ENCODE assay signal across 14 cellular contexts in the genomic region with DNA sequence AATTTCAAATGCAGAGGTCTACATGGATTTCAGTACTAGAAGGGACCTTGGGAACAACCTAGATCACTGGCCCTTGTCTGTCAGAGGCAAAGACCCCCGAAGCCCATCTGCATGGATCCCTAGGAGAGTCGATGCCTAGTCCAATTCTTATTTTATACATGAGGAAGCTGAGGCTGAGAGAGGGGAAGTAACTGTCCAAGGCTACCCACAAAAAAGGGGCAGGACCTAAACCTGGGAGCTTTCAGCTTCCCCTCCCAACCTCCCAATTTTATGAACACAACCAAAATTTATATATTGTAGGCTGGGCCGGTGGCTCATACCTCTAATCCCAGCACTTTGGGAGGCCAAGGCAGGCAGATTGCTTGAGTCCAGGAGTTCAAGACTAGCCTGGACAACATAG.
A peak's percentile ranks its signal among the peaks of the same experiment; 100 is the strongest.
DNase-seq lines count a peak whose midpoint lies in the region; ATAC-seq lines count a peak whose summit lies in the region.
"Had no signal": no experiment of that assay in that cellular context is flagged by ENCODE, and none has a peak within 500 bp of the region (broad histone marks: within the 10 kb centered on the region; RNA-seq: fewer than 3 reads in every experiment).

No MANE protein-coding gene starts in this region.

- H3K4me1 Mint-ChIP-seq in activated CD4-positive, alpha-beta T cell treated with anti-CD3 and anti-CD28 coated beads for 36 hours: peaks cover 72% of the 10 kb centered on the region
- peaks cover 74% of the 10 kb centered on the region for H3K4me1 Mint-ChIP-seq in activated CD4-positive, alpha-beta memory T cell treated with anti-CD3 and anti-CD28 coated beads for 36 hours (ENCODE audit: low read depth)
- peaks cover 47 to 84% (median 80%) of the 10 kb centered on the region in 4 donors for H3K4me1 Mint-ChIP-seq in naive thymus-derived CD8-positive, alpha-beta T cell
- H3K4me1 Mint-ChIP-seq in stimulated activated naive B cell treated with anti-CD40 and anti-IgM and Interleukin-4, amounts not matched to agents 10 μg/mL and 1 μg/mL and 100 μg/mL, for 72 hours: peaks cover 40 to 55% of the 10 kb centered on the region in 2 donors

- H3K27me3 Mint-ChIP-seq in activated CD4-positive, alpha-beta T cell treated with anti-CD3 and anti-CD28 coated beads for 36 hours: no peaks in the 10 kb centered on the region
- no peaks in the 10 kb centered on the region for H3K27me3 Mint-ChIP-seq in activated CD4-positive, alpha-beta memory T cell treated with anti-CD3 and anti-CD28 coated beads for 36 hours
- H3K27me3 Mint-ChIP-seq in naive thymus-derived CD8-positive, alpha-beta T cell: no peaks in the 10 kb centered on the region
- H3K27me3 Mint-ChIP-seq in stimulated activated naive B cell treated with anti-CD40 and anti-IgM and Interleukin-4, amounts not matched to agents 10 μg/mL and 1 μg/mL and 100 μg/mL, for 72 hours: no peaks in the 10 kb centered on the region

- intact Hi-C loops in activated CD4-positive, alpha-beta T cell treated with anti-CD3 and anti-CD28 coated beads for 36 hours (cut with DNase I, micrococcal nuclease): no loop called here
- intact Hi-C loops in activated CD4-positive, alpha-beta memory T cell treated with anti-CD3 and anti-CD28 coated beads for 36 hours (cut with micrococcal nuclease): no loop called here

- POLR2A ChIA-PET in activated CD4-positive, alpha-beta T cell treated with anti-CD3 and anti-CD28 coated beads for 36 hours (lab: Charles Lee): no interaction called here
- POLR2A ChIA-PET in activated CD4-positive, alpha-beta memory T cell treated with anti-CD3 and anti-CD28 coated beads for 36 hours (lab: Charles Lee): interaction anchor here (0.9 to 2.3 kb wide), 4 partner anchors 10 to 24 kb away, joined by 3 to 13 read pairs (median 7); no protein-coding TSS in a partner anchor
- POLR2A ChIA-PET in naive thymus-derived CD8-positive, alpha-beta T cell (lab: Charles Lee): interaction anchor here (0.6 to 9.7 kb wide), 7 partner anchors 10 to 74 kb away, joined by 3 to 112 read pairs (median 3); a partner anchor contains a TSS

- CTCF ChIA-PET in activated CD4-positive, alpha-beta T cell treated with anti-CD3 and anti-CD28 coated beads for 36 hours (lab: Charles Lee): interaction anchor here (0.6 to 1.7 kb wide), 11 partner anchors 9 to 695 kb away, joined by 3 to 8 read pairs (median 4); no protein-coding TSS in a partner anchor
- CTCF ChIA-PET in activated CD4-positive, alpha-beta memory T cell treated with anti-CD3 and anti-CD28 coated beads for 36 hours (lab: Charles Lee): interaction anchor here (1.1 to 2.3 kb wide), 5 partner anchors 12 to 169 kb away, joined by 3 to 11 read pairs (median 7); no protein-coding TSS in a partner anchor

- no peaks in the 10 kb centered on the region for H3K9me3 Mint-ChIP-seq in activated CD4-positive, alpha-beta T cell treated with anti-CD3 and anti-CD28 coated beads for 36 hours (ENCODE audit: low read depth)
- H3K9me3 Mint-ChIP-seq in activated CD4-positive, alpha-beta memory T cell treated with anti-CD3 and anti-CD28 coated beads for 36 hours: no peaks in the 10 kb centered on the region
- H3K9me3 Mint-ChIP-seq in naive thymus-derived CD8-positive, alpha-beta T cell: no peaks in the 10 kb centered on the region
- H3K9me3 Mint-ChIP-seq in stimulated activated naive B cell treated with anti-CD40 and anti-IgM and Interleukin-4, amounts not matched to agents 10 μg/mL and 1 μg/mL and 100 μg/mL, for 72 hours: peaks cover 0 to 1% of the 10 kb centered on the region in 2 donors
- H3K9me3 Mint-ChIP-seq: H9 had no signal

- peaks cover 2% of the 10 kb centered on the region for H3K36me3 Mint-ChIP-seq in activated CD4-positive, alpha-beta T cell treated with anti-CD3 and anti-CD28 coated beads for 36 hours (ENCODE audit: low read depth)
- peaks cover 3% of the 10 kb centered on the region for H3K36me3 Mint-ChIP-seq in activated CD4-positive, alpha-beta memory T cell treated with anti-CD3 and anti-CD28 coated beads for 36 hours
- H3K36me3 Mint-ChIP-seq in naive thymus-derived CD8-positive, alpha-beta T cell: peaks cover 0 to 1% (median 0%) of the 10 kb centered on the region in 3 donors
- H3K36me3 Mint-ChIP-seq in stimulated activated naive B cell treated with anti-CD40 and anti-IgM and Interleukin-4, amounts not matched to agents 10 μg/mL and 1 μg/mL and 100 μg/mL, for 72 hours: peaks cover 3% of the 10 kb centered on the region in 2 donors

- DNase-seq in activated CD4-positive, alpha-beta T cell treated with anti-CD3 and anti-CD28 coated beads for 36 hours: no peak
- DNase-seq in activated CD4-positive, alpha-beta T cell treated with anti-CD3 and anti-CD28 coated beads for 1 hour: no peak
- DNase-seq in Kasumi-1 (lab: John Stamatoyannopoulos, UW): peak; percentile 59 to 70
- DNase-seq in activated CD4-positive, alpha-beta memory T cell treated with anti-CD3 and anti-CD28 coated beads for 36 hours: no peak
- DNase-seq in naive thymus-derived CD8-positive, alpha-beta T cell: no peak
- DNase-seq in NCI-H226: no peak
- DNase-seq in stimulated activated naive B cell treated with anti-CD40 and anti-IgM and Interleukin-4, amounts not matched to agents 10 μg/mL and 1 μg/mL and 100 μg/mL, for 72 hours: no peak
- DNase-seq: body of pancreas, H9, NCI-H2029, NCI-H524 treated with DMSO at 0.1 percent for 48 hours, nucleus accumbens had no signal

- H3K27ac Mint-ChIP-seq in activated CD4-positive, alpha-beta T cell treated with anti-CD3 and anti-CD28 coated beads for 36 hours: peak overlapping the region; percentile 58
- peak overlapping the region; percentile 80 for H3K27ac Mint-ChIP-seq in activated CD4-positive, alpha-beta memory T cell treated with anti-CD3 and anti-CD28 coated beads for 36 hours
- peak overlapping the region; percentile 88 to 97 (median 94) for H3K27ac Mint-ChIP-seq in naive thymus-derived CD8-positive, alpha-beta T cell
- H3K27ac Mint-ChIP-seq in stimulated activated naive B cell treated with anti-CD40 and anti-IgM and Interleukin-4, amounts not matched to agents 10 μg/mL and 1 μg/mL and 100 μg/mL, for 72 hours: no peak overlapping the region

- no peak for ATAC-seq in activated CD4-positive, alpha-beta T cell treated with anti-CD3 and anti-CD28 coated beads for 36 hours
- ATAC-seq in naive thymus-derived CD8-positive, alpha-beta T cell: peak in 1 of 2 donors; percentile 8
- no peak for ATAC-seq in GM18867 (IDR thresholded peaks at IDR 0.05; ENCODE audit: unreplicated experiment)
- ATAC-seq in stimulated activated naive B cell treated with anti-CD40 and anti-IgM and Interleukin-4, amounts not matched to agents 10 μg/mL and 1 μg/mL and 100 μg/mL, for 72 hours (replicated peaks): no peak
- ATAC-seq: A549, body of pancreas had no signal

- peak overlapping the region; percentile 4 for H3K4me3 Mint-ChIP-seq in activated CD4-positive, alpha-beta T cell treated with anti-CD3 and anti-CD28 coated beads for 36 hours
- H3K4me3 Mint-ChIP-seq in activated CD4-positive, alpha-beta memory T cell treated with anti-CD3 and anti-CD28 coated beads for 36 hours: peak overlapping the region; percentile 24
- H3K4me3 Mint-ChIP-seq in naive thymus-derived CD8-positive, alpha-beta T cell: peak overlapping the region in 9 of 10 donors; percentile 50 to 77 (median 64)
- no peak overlapping the region for H3K4me3 Mint-ChIP-seq in stimulated activated naive B cell treated with anti-CD40 and anti-IgM and Interleukin-4, amounts not matched to agents 10 μg/mL and 1 μg/mL and 100 μg/mL, for 72 hours
- H3K4me3 Mint-ChIP-seq: H9 had no signal

Comparison
In these comparisons a context has a peak if more than half of its experiments do, and no peak if none do; other contexts are left out.
1. DNase-seq: peak in Kasumi-1 (2 of 2); none in activated CD4-positive, alpha-beta T cell treated with anti-CD3 and anti-CD28 coated beads for 36 hours (single experiment), activated CD4-positive, alpha-beta T cell treated with anti-CD3 and anti-CD28 coated beads for 1 hour (single experiment), activated CD4-positive, alpha-beta memory T cell treated with anti-CD3 and anti-CD28 coated beads for 36 hours (single experiment), naive thymus-derived CD8-positive, alpha-beta T cell (0 of 10), NCI-H226 (single experiment) and stimulated activated naive B cell treated with anti-CD40 and anti-IgM and Interleukin-4, amounts not matched to agents 10 μg/mL and 1 μg/mL and 100 μg/mL, for 72 hours (single experiment).
2. H3K4me3 Mint-ChIP-seq: peak in activated CD4-positive, alpha-beta T cell treated with anti-CD3 and anti-CD28 coated beads for 36 hours (single experiment), activated CD4-positive, alpha-beta memory T cell treated with anti-CD3 and anti-CD28 coated beads for 36 hours (single experiment) and naive thymus-derived CD8-positive, alpha-beta T cell (9 of 10); none in stimulated activated naive B cell treated with anti-CD40 and anti-IgM and Interleukin-4, amounts not matched to agents 10 μg/mL and 1 μg/mL and 100 μg/mL, for 72 hours (0 of 2).